In genomic region chr19:1122972-1123363, GRCh38 we compare ENCODE assay signal across 8 cellular contexts. TPM values are rescaled to one million over a fixed set of nuclear protein-coding genes. Genes with fewer than 3 reads are reported as not detected.
A peak's percentile ranks its signal among the peaks of the same experiment; 100 is the strongest.
DNase-seq lines count a peak whose midpoint lies in the region; ATAC-seq and TF ChIP-seq lines count a peak whose summit lies in the region.

No MANE protein-coding gene starts in this region.

- H3K27ac ChIP-seq in body of pancreas, result no peak overlapping the region
- H3K27ac ChIP-seq in lung (ENCODE audit: low read depth in 1 of 2, low read length in 1 of 2), result no peak overlapping the region

- no peak overlapping the region for H3K4me3 ChIP-seq in body of pancreas
- H3K4me3 ChIP-seq in lung, result no peak overlapping the region

- H3K36me3 ChIP-seq in body of pancreas (replicated peaks in 1 of 2; ENCODE audit: insufficient read depth in 1 of 2, low read depth in 2 of 2) (peaks cover 21 to 51% of the 10 kb centered on the region in 2 donors), lung (ENCODE audit: control insufficient read depth in 2 of 2, insufficient read depth in 2 of 2, low read length in 2 of 2) (peaks cover 29 to 90% of the 10 kb centered on the region in 2 donors)

- TF ChIP-seq CTCF in body of pancreas (IDR thresholded peaks at IDR 0.05), result no peak
- no peak for TF ChIP-seq CTCF in lung (IDR thresholded peaks at IDR 0.05; ENCODE audit: control extremely low read depth, extremely low read depth)

- H3K4me1 ChIP-seq in body of pancreas (no peaks in the 10 kb centered on the region), lung (ENCODE audit: control insufficient read depth in 2 of 2, insufficient read depth in 2 of 2, low read length in 2 of 2) (peaks cover 0 to under 1% of the 10 kb centered on the region in 2 donors)

- intact Hi-C loops in body of pancreas (cut with DNase I), result no loop called here

- no peaks in the 10 kb centered on the region for H3K9me3 ChIP-seq in body of pancreas
- no peaks in the 10 kb centered on the region for H3K9me3 ChIP-seq in lung (ENCODE audit: control insufficient read depth in 2 of 2, insufficient read depth in 1 of 2, low read length in 1 of 2)

- DNase-seq in NCI-H82 (lab: John Stamatoyannopoulos, UW) (peak; percentile 70), NCI-H82 treated with DMSO at 0.1 percent for 48 hours (lab: John Stamatoyannopoulos, UW; ENCODE audit: unreplicated experiment) (no peak), NCI-H2196 treated with DMSO at 0.1 percent for 48 hours (lab: John Stamatoyannopoulos, UW; ENCODE audit: unreplicated experiment) (peak; percentile 25), body of pancreas (peak in 3 of 4 donors; percentile 49 to 55 (median 53)), lung (ENCODE audit: low spot score) (peak; percentile 82), superior temporal gyrus (ENCODE audit: extremely low spot score) (no peak), NCI-H1092 treated with DMSO at 0.1 percent for 48 hours (lab: John Stamatoyannopoulos, UW) (no peak), cortex of kidney (lab: John Stamatoyannopoulos, UW) (no peak)

- 68 to 83% methylated on average over 15 to 21 of the region's 21 CpGs for WGBS in body of pancreas, 2 donors
- WGBS in lung, 2 donors, result 73 to 75% methylated on average over 21 of the region's 21 CpGs

- H3K27me3 ChIP-seq in body of pancreas (no peaks in the 10 kb centered on the region), lung (ENCODE audit: control insufficient read depth, insufficient read depth) (no peaks in the 10 kb centered on the region)

- no peak for TF ChIP-seq POLR2A in body of pancreas (IDR thresholded peaks at IDR 0.05)

- ATAC-seq in body of pancreas, result peak; percentile 41
- peak; percentile 74 for ATAC-seq in lung (ENCODE audit: insufficient read depth, low FRiP score)

RNA-seq across cellular contexts. Expression of gene GPX4, which starts 19.2 kb away (rescaled TPM):
- total RNA-seq in body of pancreas (100 to 1,000 TPM; 152 to 157 TPM), lung (100 to 1,000 TPM in 1 of 2 donors, 10 to 100 TPM in 1; 91.6 to 365 TPM)
- polyA plus RNA-seq in lung, result 1,000 to 10,000 TPM in 1 of 2 donors, 100 to 1,000 TPM in 1; 566 to 1,031 TPM

RNA-seq across cellular contexts. Expression of gene POLR2E, which starts 27.8 kb away (rescaled TPM):
- total RNA-seq in body of pancreas (10 to 100 TPM; 24.9 to 78.1 TPM), lung (100 to 1,000 TPM in 1 of 2 donors, 10 to 100 TPM in 1; 78.4 to 188 TPM)
- polyA plus RNA-seq in lung, result 100 to 1,000 TPM; 120 to 196 TPM

RNA-seq across cellular contexts. Expression of gene SBNO2, which starts 51.1 kb away (rescaled TPM):
- total RNA-seq in body of pancreas (10 to 100 TPM; 14.0 to 30.7 TPM), lung (100 to 1,000 TPM in 1 of 2 donors, 10 to 100 TPM in 1; 45.6 to 128 TPM)
- polyA plus RNA-seq in lung, result 100 to 1,000 TPM in 1 of 2 donors, 10 to 100 TPM in 1; 63.3 to 155 TPM

RNA-seq across cellular contexts. Expression of gene ARHGAP45, which starts 56.0 kb away (rescaled TPM):
- total RNA-seq in body of pancreas (10 to 100 TPM; 13.2 to 23.4 TPM), lung (10 to 100 TPM; 23.8 to 86.4 TPM)
- 100 to 1,000 TPM in 1 of 2 donors, 10 to 100 TPM in 1; 75.4 to 117 TPM for polyA plus RNA-seq in lung

Comparison
In these comparisons a context has a peak if more than half of its experiments do, and no peak if none do; other contexts are left out.
1. DNase-seq: peak in NCI-H82 (single experiment), NCI-H2196 treated with DMSO at 0.1 percent for 48 hours (single experiment), body of pancreas (3 of 4) and lung (single experiment); none in NCI-H82 treated with DMSO at 0.1 percent for 48 hours (single experiment), superior temporal gyrus (single experiment), NCI-H1092 treated with DMSO at 0.1 percent for 48 hours (single experiment) and cortex of kidney (single experiment).